Comparison of ENCODE assay signal across 12 cellular contexts in the genomic region with DNA sequence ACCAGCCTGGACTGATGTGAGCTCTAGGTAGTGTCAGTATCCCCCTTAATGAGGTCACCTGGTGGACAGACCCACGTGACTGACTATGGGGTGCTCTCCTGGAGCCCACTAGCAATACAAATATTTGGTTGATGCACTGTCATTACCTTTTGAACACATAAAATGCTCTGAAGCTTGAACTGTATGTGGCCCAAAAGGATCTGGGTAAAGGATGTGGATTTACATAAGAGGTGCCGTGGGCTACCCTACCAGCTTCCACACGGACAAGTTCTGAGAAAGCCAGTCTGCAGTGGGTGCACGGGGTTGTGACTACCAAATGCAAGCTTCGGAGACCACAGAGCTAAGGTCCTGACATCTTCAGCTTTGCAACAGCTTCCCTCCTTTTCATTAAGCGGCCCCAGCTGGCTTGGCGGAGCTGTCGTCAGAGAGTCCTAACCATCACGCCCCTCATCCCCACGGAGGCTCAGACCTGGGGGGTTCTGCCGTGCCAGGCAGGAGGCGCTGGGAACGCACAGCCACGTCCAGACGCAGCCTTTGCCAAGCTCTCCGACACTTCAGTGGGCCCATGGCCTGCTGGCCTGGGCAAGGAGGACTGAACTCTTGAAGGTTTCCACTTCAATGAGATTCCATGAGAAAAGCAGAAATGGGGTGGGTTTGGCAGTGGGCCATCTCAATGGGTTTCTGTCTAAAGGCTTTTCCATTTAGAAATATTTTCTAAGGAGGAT.
DNase-seq lines count a peak whose midpoint lies in the region; ATAC-seq and TF ChIP-seq lines count a peak whose summit lies in the region.
"Had no signal": no experiment of that assay in that cellular context is flagged by ENCODE, and none has a peak within 500 bp of the region (broad histone marks: within the 10 kb centered on the region; RNA-seq: fewer than 3 reads in every experiment).

No MANE protein-coding gene starts in this region.

- no peak for ATAC-seq in DND-41 (ENCODE audit: insufficient read depth, low read depth)
- peak; percentile 14 for ATAC-seq in left lung
- ATAC-seq in GM18861 (IDR thresholded peaks at IDR 0.05; ENCODE audit: unreplicated experiment) = no peak

- peaks cover 57% of the 10 kb centered on the region for H3K4me1 Mint-ChIP-seq in chondrocyte (ENCODE audit: low read depth)

- DNase-seq in DND-41 (no peak), chondrocyte (ENCODE audit: low spot score) (no peak), left lung (no peak), SIG-M5 treated with dmso at 0.1 percent for 504 hours (lab: John Stamatoyannopoulos, UW; ENCODE audit: unreplicated experiment) (no peak), NCI-H2171 treated with DMSO at 0.1 percent for 48 hours (lab: John Stamatoyannopoulos, UW) (no peak), DMS53 treated with DMSO at 0.1 percent for 48 hours (lab: John Stamatoyannopoulos, UW; ENCODE audit: unreplicated experiment) (no peak)
- DNase-seq: activated T-cell treated with anti-CD3 and anti-CD28 coated beads for 4 hours, MM.1S, NCI-H446 treated with DMSO at 0.1 percent for 48 hours, WERI-Rb-1 had no signal

- peak overlapping the region; percentile 93 for H3K27ac Mint-ChIP-seq in chondrocyte (ENCODE audit: unreplicated experiment)

- 0 out of 2 replicates have a peak, but pooled peaks cover 9% of the 10 kb centered on the region for H3K4me1 ChIP-seq in DND-41 (ENCODE audit: insufficient read depth, low read length)
- H3K4me1 ChIP-seq in left lung = peaks cover 12 to 33% of the 10 kb centered on the region in 2 donors
- H3K4me1 ChIP-seq in skeletal muscle satellite cell (ENCODE audit: control insufficient read depth, insufficient read depth, low read length) = peaks cover 42% of the 10 kb centered on the region

- H3K9ac ChIP-seq in DND-41 (ENCODE audit: low read depth, low read length) (no peak overlapping the region), skeletal muscle satellite cell (ENCODE audit: low read depth, low read length) (no peak overlapping the region)

- no peak overlapping the region for H3K4me3 ChIP-seq in DND-41 (ENCODE audit: low read depth in 1 of 2, low read length in 2 of 2)
- H3K4me3 ChIP-seq in left lung = no peak overlapping the region
- no peak overlapping the region for H3K4me3 ChIP-seq in skeletal muscle satellite cell (ENCODE audit: low read length)

- no peak overlapping the region for H3K4me3 Mint-ChIP-seq in chondrocyte (ENCODE audit: unreplicated experiment)

- H3K9me3 ChIP-seq in DND-41 (ENCODE audit: insufficient read depth, low read length, severe bottlenecking) (no peaks in the 10 kb centered on the region), left lung (no peaks in the 10 kb centered on the region), skeletal muscle satellite cell (replicated peaks; ENCODE audit: low read length) (no peaks in the 10 kb centered on the region)

- H3K4me2 ChIP-seq in DND-41 (ENCODE audit: insufficient read depth, low read length) = no peak overlapping the region
- H3K4me2 ChIP-seq in skeletal muscle satellite cell (ENCODE audit: low read length) = peak overlapping the region; percentile 60

- H3K27me3 Mint-ChIP-seq in chondrocyte (ENCODE audit: low read depth) = no peaks in the 10 kb centered on the region

- TF ChIP-seq CTCF in DND-41 (IDR thresholded peaks at IDR 0.05; ENCODE audit: borderline replicate concordance, extremely low read depth, low read length, poor library complexity, severe bottlenecking) (no peak), chondrocyte (IDR thresholded peaks at IDR 0.05) (no peak), left lung (IDR thresholded peaks at IDR 0.05) (no peak)

- H3K9me3 Mint-ChIP-seq in chondrocyte (ENCODE audit: low read depth) = no peaks in the 10 kb centered on the region

- peaks cover 5% of the 10 kb centered on the region; the same call in 1 of the 2 replicates for H4K20me1 ChIP-seq in DND-41 (ENCODE audit: insufficient read depth, low read length)

- H3K36me3 Mint-ChIP-seq in chondrocyte (ENCODE audit: low read depth) = no peaks in the 10 kb centered on the region

- no peaks in the 10 kb centered on the region for H3K79me2 ChIP-seq in DND-41 (ENCODE audit: insufficient read depth, low read length)

- intact Hi-C loops in left lung (cut with DNase I) = no loop called here

- H2AFZ ChIP-seq in DND-41 (ENCODE audit: low read depth, low read length) = no peak overlapping the region

- H3K36me3 ChIP-seq in DND-41 (ENCODE audit: insufficient read depth, low read length) (peaks cover 95% of the 10 kb centered on the region), left lung (no peaks in the 10 kb centered on the region), skeletal muscle satellite cell (ENCODE audit: insufficient read depth, low read length) (no peaks in the 10 kb centered on the region)
- H3K36me3 ChIP-seq: WERI-Rb-1 had no signal

- no peaks in the 10 kb centered on the region for H3K27me3 ChIP-seq in DND-41 (ENCODE audit: insufficient read depth, low read length, poor library complexity)
- H3K27me3 ChIP-seq in left lung = no peaks in the 10 kb centered on the region
- no peaks in the 10 kb centered on the region for H3K27me3 ChIP-seq in skeletal muscle satellite cell (ENCODE audit: control insufficient read depth, insufficient read depth, low read length)

- H3K27ac ChIP-seq in DND-41 (ENCODE audit: low read length) (0 out of 2 replicates have a peak overlapping the region, but pooled peaks have one; percentile 18), left lung (peak overlapping the region in 1 of 2 donors; percentile 69)
- H3K27ac ChIP-seq: WERI-Rb-1 had no signal
